12 cellular contexts compared by ENCODE assay signal in genomic region chr11:2386591-2386990, GRCh38. TPM values are rescaled to one million over a fixed set of nuclear protein-coding genes. Genes with fewer than 3 reads are reported as not detected.
DNase-seq lines count a peak whose midpoint lies in the region; ATAC-seq, FAIRE-seq and TF ChIP-seq lines count a peak whose summit lies in the region.
"Had no signal": no experiment of that assay in that cellular context is flagged by ENCODE, and none has a peak within 500 bp of the region (broad histone marks: within the 10 kb centered on the region; RNA-seq: fewer than 3 reads in every experiment).

No MANE protein-coding gene starts in this region.

- H3K27ac ChIP-seq in lower lobe of right lung (peak overlapping the region; percentile 67), stomach (peak overlapping the region; percentile 28 to 99 (median 70))

- H3K9me3 Mint-ChIP-seq in activated B cell treated with CpG ODN at 0.5 μM for 24 hours, result no peaks in the 10 kb centered on the region
- H3K9me3 Mint-ChIP-seq: activated CD4-positive, alpha-beta memory T cell treated with anti-CD3 and anti-CD28 coated beads, Interleukin-2, amount 10 ng/mL, durations not matched to agents 7 days and 5 days had no signal

- ATAC-seq in activated B cell treated with CpG ODN at 0.5 μM for 24 hours (ENCODE audit: low read depth), result no peak
- ATAC-seq in lower lobe of right lung, result no peak
- ATAC-seq in GM19463 (IDR thresholded peaks at IDR 0.05; ENCODE audit: unreplicated experiment), result no peak
- no peak for ATAC-seq in sciatic nerve
- ATAC-seq in HG02938 (IDR thresholded peaks at IDR 0.05; ENCODE audit: unreplicated experiment), result no peak
- ATAC-seq: left lung had no signal

- H3K4me3 ChIP-seq in lower lobe of right lung, result no peak overlapping the region
- H3K4me3 ChIP-seq in stomach, result no peak overlapping the region
- H3K4me3 ChIP-seq: adrenal gland, left lung had no signal

- H3K27me3 ChIP-seq in lower lobe of right lung (ENCODE audit: low read depth) (no peaks in the 10 kb centered on the region), stomach (no peaks in the 10 kb centered on the region)
- H3K27me3 ChIP-seq: adrenal gland, left lung had no signal

- intact Hi-C loops in activated B cell treated with CpG ODN at 0.5 μM for 24 hours (cut with micrococcal nuclease), result loop anchor here (5.0 kb wide), 1 partner anchor 671 kb away; the partner anchor contains the start of gene CARS1
- intact Hi-C loops in lower lobe of right lung (cut with DNase I), result no loop called here
- intact Hi-C loops in stomach (cut with DNase I; ENCODE audit: low total_unique reads), result no loop called here
- intact Hi-C loops in sciatic nerve (cut with DNase I), result loop anchor here (10.0 kb wide), 1 partner anchor 1642 kb away; the partner anchor contains the start of gene TALDO1

- peak overlapping the region; percentile 91 for H3K27ac Mint-ChIP-seq in activated B cell treated with CpG ODN at 0.5 μM for 24 hours

- POLR2A ChIA-PET in activated B cell treated with CpG ODN at 0.5 μM for 24 hours (lab: Charles Lee), result interaction anchor here (0.6 to 8.5 kb wide), 5 partner anchors 9 to 84 kb away, joined by 3 to 91 read pairs (median 20); partner anchors contain the start of genes CD81, TSPAN32 and TSSC4

- 49 to 65% (median 58%) methylated on average over 6 to 9 of the region's 9 CpGs for WGBS in stomach, 5 donors

- peaks cover 12% of the 10 kb centered on the region for H3K36me3 Mint-ChIP-seq in activated B cell treated with CpG ODN at 0.5 μM for 24 hours (ENCODE audit: low read depth)

- DNase-seq in GM12891 (ENCODE audit: insufficient read length, low spot score) (no peak), activated B cell treated with CpG ODN at 0.5 μM for 24 hours (no peak), lower lobe of right lung (no peak), stomach (no peak), sciatic nerve (ENCODE audit: low spot score) (no peak), HTR-8/SVneo (ENCODE audit: insufficient read length, low spot score) (no peak)
- DNase-seq: stimulated activated naive CD4-positive, alpha-beta T cell had no signal

- TF ChIP-seq CTCF in activated B cell treated with CpG ODN at 0.5 μM for 24 hours (IDR thresholded peaks at IDR 0.05), result no peak
- TF ChIP-seq CTCF in lower lobe of right lung (IDR thresholded peaks at IDR 0.05), result no peak
- TF ChIP-seq CTCF in stomach (IDR thresholded peaks at IDR 0.05), result no peak

- H3K36me3 ChIP-seq in lower lobe of right lung, result peaks cover 43% of the 10 kb centered on the region
- peaks cover 7 to 29% (median 22%) of the 10 kb centered on the region in 4 donors for H3K36me3 ChIP-seq in stomach

- H3K9me3 ChIP-seq in lower lobe of right lung (no peaks in the 10 kb centered on the region), stomach (no peaks in the 10 kb centered on the region)
- H3K9me3 ChIP-seq: adrenal gland, left lung had no signal

- CTCF ChIA-PET in activated B cell treated with CpG ODN at 0.5 μM for 24 hours (lab: Charles Lee), result interaction anchor here (1.1 to 1.5 kb wide), 3 partner anchors 34 to 82 kb away, joined by 3 to 5 read pairs (median 5); no protein-coding TSS in a partner anchor

- H3K4me3 Mint-ChIP-seq in activated B cell treated with CpG ODN at 0.5 μM for 24 hours, result peak overlapping the region; percentile 38
- H3K4me3 Mint-ChIP-seq: activated CD4-positive, alpha-beta memory T cell treated with anti-CD3 and anti-CD28 coated beads, Interleukin-2, amount 10 ng/mL, durations not matched to agents 7 days and 5 days had no signal

- FAIRE-seq in GM12891 (lab: Jason Lieb, UNC), result no peak
- FAIRE-seq in HTR-8/SVneo (lab: Jason Lieb, UNC), result no peak

- TF ChIP-seq POLR2A in GM12891 (IDR thresholded peaks at IDR 0.05; ENCODE audit: low read depth, low read length), result no peak
- no peak for TF ChIP-seq POLR2A in stomach (IDR thresholded peaks at IDR 0.05)

- peaks cover 91% of the 10 kb centered on the region for H3K4me1 Mint-ChIP-seq in activated B cell treated with CpG ODN at 0.5 μM for 24 hours

- TF ChIP-seq EP300 in stomach (IDR thresholded peaks at IDR 0.05), result no peak

- H3K4me1 ChIP-seq in lower lobe of right lung (peaks cover 92% of the 10 kb centered on the region), stomach (peaks cover 93 to 100% (median 98%) of the 10 kb centered on the region in 4 donors)

- H3K27me3 Mint-ChIP-seq in activated B cell treated with CpG ODN at 0.5 μM for 24 hours, result no peaks in the 10 kb centered on the region
- H3K27me3 Mint-ChIP-seq: activated CD4-positive, alpha-beta memory T cell treated with anti-CD3 and anti-CD28 coated beads, Interleukin-2, amount 10 ng/mL, durations not matched to agents 7 days and 5 days had no signal

TF ChIP-seq in GM12891, 5 proteins besides CTCF, POLR2A, EP300 and RAD21:
- TF ChIP-seq POLR2AphosphoS5 (IDR thresholded peaks at IDR 0.05; ENCODE audit: low read depth, low read length) (peak; percentile 0; the same call in 1 of the 2 replicates), SPI1 (IDR thresholded peaks at IDR 0.05; ENCODE audit: low read depth, low read length) (no peak)

RNA-seq across cellular contexts. Expression of gene CD81, which starts 9.5 kb away (rescaled TPM):
- 144 TPM for polyA plus RNA-seq in GM12891 (2012; ENCODE audit: low read depth, missing spikeins)
- 130 and 132 TPM in 2 replicates for total RNA-seq in activated B cell treated with CpG ODN at 0.5 μM for 24 hours
- 850 TPM for total RNA-seq in lower lobe of right lung
- total RNA-seq in stomach, result 100 to 1,000 TPM; 218 to 263 (median 227) TPM
- 100 to 1,000 TPM in 2 of 3 donors, 10 to 100 TPM in 1; 95.0 to 327 (median 120) TPM for polyA plus RNA-seq in stomach
- total RNA-seq in sciatic nerve, result 618 TPM

RNA-seq across cellular contexts. Expression of gene TSSC4, which starts 14.0 kb away (rescaled TPM):
- polyA plus RNA-seq in GM12891 (2012; ENCODE audit: low read depth, missing spikeins), result 28.8 TPM
- total RNA-seq in activated B cell treated with CpG ODN at 0.5 μM for 24 hours (59.4 and 59.7 TPM in 2 replicates), lower lobe of right lung (38.8 TPM), stomach (100 to 1,000 TPM in 1 of 5 donors, 10 to 100 TPM in 3, 1 to 10 TPM in 1; 9.4 to 147 (median 44.2) TPM), sciatic nerve (41.0 TPM)
- polyA plus RNA-seq in stomach, result 10 to 100 TPM; 51.5 to 65.3 (median 54.9) TPM

RNA-seq across cellular contexts. Expression of gene TRPM5, which starts 57.7 kb away (rescaled TPM):
- not detected for polyA plus RNA-seq in GM12891 (2012; ENCODE audit: low read depth, missing spikeins)
- total RNA-seq in activated B cell treated with CpG ODN at 0.5 μM for 24 hours, result not detected in 2 replicates
- total RNA-seq in lower lobe of right lung, result not detected
- 10 to 100 TPM in 1 of 5 donors, under 1 TPM in 3, not detected in 1; 0.43 to 11.6 (median 0.50) TPM for total RNA-seq in stomach
- polyA plus RNA-seq in stomach, result under 1 TPM; 0.15 to 0.61 (median 0.31) TPM
- not detected for total RNA-seq in sciatic nerve
- total RNA-seq: activated CD4-positive, alpha-beta memory T cell treated with anti-CD3 and anti-CD28 coated beads, Interleukin-2, amount 10 ng/mL, durations not matched to agents 7 days and 5 days; left lung had no signal

RNA-seq across cellular contexts. Expression of gene KCNQ1, which starts 58.2 kb away (rescaled TPM):
- 0.46 TPM for polyA plus RNA-seq in GM12891 (2012; ENCODE audit: low read depth, missing spikeins)
- 6.5 and 8.6 TPM in 2 replicates for total RNA-seq in activated B cell treated with CpG ODN at 0.5 μM for 24 hours
- total RNA-seq in lower lobe of right lung, result 51.0 TPM
- total RNA-seq in stomach, result 100 to 1,000 TPM in 1 of 5 donors, 10 to 100 TPM in 4; 12.1 to 155 (median 75.9) TPM
- polyA plus RNA-seq in stomach, result 10 to 100 TPM; 29.3 to 55.8 (median 42.2) TPM
- 6.2 TPM for total RNA-seq in sciatic nerve

Comparison
In these comparisons a context has a peak if more than half of its experiments do, and no peak if none do; other contexts are left out.
1. intact Hi-C loops: an anchor here in activated B cell treated with CpG ODN at 0.5 μM for 24 hours (5.0 kb wide) and sciatic nerve (10.0 kb wide); none called in lower lobe of right lung and stomach.